Comparison of ENCODE assay signal across 1 cellular context in the genomic region with DNA sequence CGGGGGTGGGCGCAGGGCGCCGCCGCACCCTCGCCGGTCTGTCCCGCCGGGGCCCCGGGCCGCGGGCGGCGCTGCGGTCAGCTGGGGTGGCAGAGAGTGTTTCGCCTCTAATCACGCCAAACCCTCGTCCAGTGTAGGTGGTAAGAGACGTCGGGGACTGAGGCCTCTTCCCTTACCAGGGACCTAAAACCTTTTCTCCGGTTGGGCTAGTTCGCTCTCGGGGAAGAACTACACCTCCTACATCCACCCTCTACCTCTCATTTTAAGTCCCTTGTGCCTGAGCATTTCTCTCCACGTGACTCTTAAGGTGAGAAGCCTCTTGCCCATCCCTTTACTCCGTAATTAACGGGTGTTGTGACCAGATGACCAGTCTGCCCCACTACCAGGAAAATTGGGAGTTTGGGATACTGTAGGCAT.
TF ChIP-seq lines count a peak whose summit lies in the region.

No MANE protein-coding gene starts in this region.

TF ChIP-seq in H1, 55 proteins besides CTCF, POLR2A, EP300 and RAD21:
- TF ChIP-seq, protein P1, sequence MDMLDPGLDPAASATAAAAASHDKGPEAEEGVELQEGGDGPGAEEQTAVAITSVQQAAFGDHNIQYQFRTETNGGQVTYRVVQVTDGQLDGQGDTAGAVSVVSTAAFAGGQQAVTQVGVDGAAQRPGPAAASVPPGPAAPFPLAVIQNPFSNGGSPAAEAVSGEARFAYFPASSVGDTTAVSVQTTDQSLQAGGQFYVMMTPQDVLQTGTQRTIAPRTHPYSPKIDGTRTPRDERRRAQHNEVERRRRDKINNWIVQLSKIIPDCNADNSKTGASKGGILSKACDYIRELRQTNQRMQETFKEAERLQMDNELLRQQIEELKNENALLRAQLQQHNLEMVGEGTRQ (IDR thresholded peaks at IDR 0.05; ENCODE audit: low read length) = peak; percentile 24; the same call in 1 of the 2 replicates
- TF ChIP-seq NRF1 (IDR thresholded peaks at IDR 0.05; ENCODE audit: low read depth, low read length) (no peak), BACH1 (IDR thresholded peaks at IDR 0.05; ENCODE audit: low read length) (no peak), HDAC6 (IDR thresholded peaks at IDR 0.05; ENCODE audit: low read depth, low read length) (no peak), TAF7 (optimal IDR thresholded peaks at IDR 0.05; ENCODE audit: borderline replicate concordance, low read depth, low read length) (no peak), SP1 (IDR thresholded peaks at IDR 0.05; ENCODE audit: low read depth, low read length) (no peak), SP4 (IDR thresholded peaks at IDR 0.05; ENCODE audit: low read length) (no peak), KDM4A (IDR thresholded peaks at IDR 0.05; ENCODE audit: low read depth, low read length, severe bottlenecking) (peak; percentile 46), FOSL1 (IDR thresholded peaks at IDR 0.05; ENCODE audit: insufficient read depth, low read depth, low read length) (no peak), ASH2L (IDR thresholded peaks at IDR 0.05; ENCODE audit: low read length) (no peak), CBX8 (IDR thresholded peaks at IDR 0.05; ENCODE audit: borderline replicate concordance, low read depth, low read length) (no peak), TAF1 (IDR thresholded peaks at IDR 0.05; ENCODE audit: low read depth, low read length) (no peak; the same call in 1 of the 2 replicates), EZH2 (IDR thresholded peaks at IDR 0.05; ENCODE audit: low read depth, low read length, severe bottlenecking) (no peak)
- TF ChIP-seq, protein P2, sequence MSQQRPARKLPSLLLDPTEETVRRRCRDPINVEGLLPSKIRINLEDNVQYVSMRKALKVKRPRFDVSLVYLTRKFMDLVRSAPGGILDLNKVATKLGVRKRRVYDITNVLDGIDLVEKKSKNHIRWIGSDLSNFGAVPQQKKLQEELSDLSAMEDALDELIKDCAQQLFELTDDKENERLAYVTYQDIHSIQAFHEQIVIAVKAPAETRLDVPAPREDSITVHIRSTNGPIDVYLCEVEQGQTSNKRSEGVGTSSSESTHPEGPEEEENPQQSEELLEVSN (IDR thresholded peaks at IDR 0.05) = peak; percentile 85
- TF ChIP-seq, protein P3, sequence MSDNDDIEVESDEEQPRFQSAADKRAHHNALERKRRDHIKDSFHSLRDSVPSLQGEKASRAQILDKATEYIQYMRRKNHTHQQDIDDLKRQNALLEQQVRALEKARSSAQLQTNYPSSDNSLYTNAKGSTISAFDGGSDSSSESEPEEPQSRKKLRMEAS (IDR thresholded peaks at IDR 0.05) = peak; percentile 90
